10 cellular contexts compared by ENCODE assay signal in genomic region chr3:114660124-114660523, GRCh38.
DNase-seq lines count a peak whose midpoint lies in the region; ATAC-seq and TF ChIP-seq lines count a peak whose summit lies in the region.
"Had no signal": no experiment of that assay in that cellular context is flagged by ENCODE, and none has a peak within 500 bp of the region (broad histone marks: within the 10 kb centered on the region; RNA-seq: fewer than 3 reads in every experiment).

No MANE protein-coding gene starts in this region.

- ATAC-seq in HG02870 (IDR thresholded peaks at IDR 0.05; ENCODE audit: unreplicated experiment): no peak

- H3K4me3 ChIP-seq in stomach (no peak overlapping the region), esophagus squamous epithelium (no peak overlapping the region), Karpas-422 (ENCODE audit: low read length) (no peak overlapping the region)

- H3K4me1 ChIP-seq in stomach (peaks cover 9 to 23% (median 19%) of the 10 kb centered on the region in 4 donors), esophagus squamous epithelium (peaks cover 0 to 23% (median 0%) of the 10 kb centered on the region in 3 donors), Karpas-422 (ENCODE audit: low read length) (no peaks in the 10 kb centered on the region)

- no peak overlapping the region for H2AFZ ChIP-seq in Karpas-422 (ENCODE audit: low read length)

- H3K4me2 ChIP-seq in Karpas-422 (ENCODE audit: low read depth, low read length, poor library complexity, severe bottlenecking): no peak overlapping the region

- intact Hi-C loops in stomach (cut with DNase I; ENCODE audit: low total_unique reads): no loop called here
- intact Hi-C loops in esophagus squamous epithelium (cut with DNase I): no loop called here
- intact Hi-C loops in activated CD4-positive, alpha-beta T cell treated with anti-CD3 and anti-CD28 coated beads, Interleukin-2, amount 10 ng/mL, durations not matched to agents 24 days and 14 days (cut with micrococcal nuclease): no loop called here

- peaks cover 12% of the 10 kb centered on the region for H3K9me3 Mint-ChIP-seq in chondrocyte (ENCODE audit: low read depth)
- H3K9me3 Mint-ChIP-seq in activated CD4-positive, alpha-beta T cell treated with anti-CD3 and anti-CD28 coated beads, Interleukin-2, amount 10 ng/mL, durations not matched to agents 24 days and 14 days: peaks cover 8% of the 10 kb centered on the region

- TF ChIP-seq CTCF in chondrocyte (IDR thresholded peaks at IDR 0.05): no peak
- no peak for TF ChIP-seq CTCF in stomach (IDR thresholded peaks at IDR 0.05)
- TF ChIP-seq CTCF in esophagus squamous epithelium (IDR thresholded peaks at IDR 0.05): no peak

- H3K9me3 ChIP-seq in stomach (no peaks in the 10 kb centered on the region), esophagus squamous epithelium (no peaks in the 10 kb centered on the region), Karpas-422 (ENCODE audit: low read length) (no peaks in the 10 kb centered on the region)

- H3K36me3 ChIP-seq in stomach (no peaks in the 10 kb centered on the region), esophagus squamous epithelium (no peaks in the 10 kb centered on the region), Karpas-422 (ENCODE audit: insufficient read depth, low read length) (no peaks in the 10 kb centered on the region)

- H4K20me1 ChIP-seq in Karpas-422 (ENCODE audit: insufficient read depth, low read depth, low read length): no peaks in the 10 kb centered on the region

- H3K9ac ChIP-seq in Karpas-422 (ENCODE audit: low read length): no peak overlapping the region

- H3K27me3 Mint-ChIP-seq in chondrocyte (ENCODE audit: low read depth): no peaks in the 10 kb centered on the region
- H3K27me3 Mint-ChIP-seq in activated CD4-positive, alpha-beta T cell treated with anti-CD3 and anti-CD28 coated beads, Interleukin-2, amount 10 ng/mL, durations not matched to agents 24 days and 14 days: no peaks in the 10 kb centered on the region
- H3K27me3 Mint-ChIP-seq: dendritic cell treated with granulocyte-macrophage colony-stimulating factor and Interleukin-4, amounts not matched to agents 40 ng/mL and 50 ng/mL, for 4 days had no signal

- peaks cover 3% of the 10 kb centered on the region for H3K36me3 Mint-ChIP-seq in chondrocyte (ENCODE audit: low read depth)
- H3K36me3 Mint-ChIP-seq in activated CD4-positive, alpha-beta T cell treated with anti-CD3 and anti-CD28 coated beads, Interleukin-2, amount 10 ng/mL, durations not matched to agents 24 days and 14 days (ENCODE audit: low read depth): no peaks in the 10 kb centered on the region

- H3K27me3 ChIP-seq in stomach (no peaks in the 10 kb centered on the region), esophagus squamous epithelium (no peaks in the 10 kb centered on the region), Karpas-422 (ENCODE audit: low read length) (no peaks in the 10 kb centered on the region)

- no peak for TF ChIP-seq EP300 in stomach (IDR thresholded peaks at IDR 0.05)

- H3K9me2 ChIP-seq in Karpas-422 (replicated peaks; ENCODE audit: insufficient read depth, low read length): no peaks in the 10 kb centered on the region

- peak overlapping the region; percentile 75 for H3K27ac Mint-ChIP-seq in chondrocyte (ENCODE audit: unreplicated experiment)
- no peak overlapping the region for H3K27ac Mint-ChIP-seq in activated CD4-positive, alpha-beta T cell treated with anti-CD3 and anti-CD28 coated beads, Interleukin-2, amount 10 ng/mL, durations not matched to agents 24 days and 14 days
- H3K27ac Mint-ChIP-seq: dendritic cell treated with granulocyte-macrophage colony-stimulating factor and Interleukin-4, amounts not matched to agents 40 ng/mL and 50 ng/mL, for 4 days had no signal

- peak; percentile 31 for DNase-seq in HCEC 1CT
- DNase-seq in chondrocyte (ENCODE audit: low spot score): no peak
- DNase-seq in left kidney (ENCODE audit: low read depth, low spot score): peak; percentile 26
- peak; percentile 27 for DNase-seq in stomach
- no peak for DNase-seq in esophagus squamous epithelium (lab: John Stamatoyannopoulos, UW)
- no peak for DNase-seq in activated CD4-positive, alpha-beta T cell treated with anti-CD3 and anti-CD28 coated beads, Interleukin-2, amount 10 ng/mL, durations not matched to agents 24 days and 14 days
- DNase-seq in Karpas-422: no peak
- DNase-seq: kidney glomerular epithelial cell had no signal

- peak overlapping the region in 4 of 5 donors; percentile 54 to 81 (median 75) for H3K27ac ChIP-seq in stomach
- H3K27ac ChIP-seq in esophagus squamous epithelium: peak overlapping the region in 2 of 4 donors; percentile 67 to 68
- no peak overlapping the region for H3K27ac ChIP-seq in Karpas-422 (ENCODE audit: low read length)

- H3K79me2 ChIP-seq in Karpas-422 (ENCODE audit: low read length): no peaks in the 10 kb centered on the region

- peak overlapping the region; percentile 31 for H3K4me3 Mint-ChIP-seq in chondrocyte (ENCODE audit: unreplicated experiment)
- no peak overlapping the region for H3K4me3 Mint-ChIP-seq in activated CD4-positive, alpha-beta T cell treated with anti-CD3 and anti-CD28 coated beads, Interleukin-2, amount 10 ng/mL, durations not matched to agents 24 days and 14 days
- H3K4me3 Mint-ChIP-seq: dendritic cell treated with granulocyte-macrophage colony-stimulating factor and Interleukin-4, amounts not matched to agents 40 ng/mL and 50 ng/mL, for 4 days had no signal

- no peak for TF ChIP-seq POLR2A in stomach (IDR thresholded peaks at IDR 0.05)
- no peak for TF ChIP-seq POLR2A in esophagus squamous epithelium (IDR thresholded peaks at IDR 0.05)

- WGBS in stomach, 5 donors: 11 to 17% (median 16%) methylated on average over 6 of the region's 6 CpGs
- WGBS in esophagus squamous epithelium, 2 donors: 19 to 26% methylated on average over 6 of the region's 6 CpGs

- H3K4me1 Mint-ChIP-seq in chondrocyte (ENCODE audit: low read depth): peaks cover 33% of the 10 kb centered on the region
- H3K4me1 Mint-ChIP-seq in activated CD4-positive, alpha-beta T cell treated with anti-CD3 and anti-CD28 coated beads, Interleukin-2, amount 10 ng/mL, durations not matched to agents 24 days and 14 days: no peaks in the 10 kb centered on the region

Comparison
In these comparisons a context has a peak if more than half of its experiments do, and no peak if none do; other contexts are left out.
1. DNase-seq: peak in HCEC 1CT (single experiment), left kidney (single experiment) and stomach (single experiment); none in chondrocyte (single experiment), esophagus squamous epithelium (single experiment), activated CD4-positive, alpha-beta T cell treated with anti-CD3 and anti-CD28 coated beads, Interleukin-2, amount 10 ng/mL, durations not matched to agents 24 days and 14 days (single experiment) and Karpas-422 (single experiment).